2 cellular contexts compared by ENCODE assay signal in the genomic region with DNA sequence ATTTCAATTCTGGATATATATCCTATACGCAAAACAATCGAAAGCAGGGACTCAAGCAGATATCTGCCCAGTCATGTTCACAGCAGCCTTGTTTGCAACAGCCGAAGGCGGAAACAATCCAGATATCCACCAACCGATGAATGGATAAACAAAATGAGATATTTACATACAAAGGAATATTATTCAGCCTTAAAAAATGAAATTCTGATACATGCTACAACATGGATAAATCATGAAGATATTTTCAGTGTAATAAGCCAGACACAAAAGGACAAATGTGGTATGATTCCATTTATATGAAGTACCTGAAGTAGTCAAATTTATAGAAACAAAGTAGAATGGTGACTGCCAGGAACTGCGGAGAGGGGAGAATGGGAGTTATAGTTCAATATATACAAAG.
A peak's percentile ranks its signal among the peaks of the same experiment; 100 is the strongest.
TF ChIP-seq lines count a peak whose summit lies in the region.

No MANE protein-coding gene starts in this region.

TF ChIP-seq in A549, 52 proteins besides CTCF, POLR2A, EP300 and RAD21:
- TF ChIP-seq, protein P1, sequence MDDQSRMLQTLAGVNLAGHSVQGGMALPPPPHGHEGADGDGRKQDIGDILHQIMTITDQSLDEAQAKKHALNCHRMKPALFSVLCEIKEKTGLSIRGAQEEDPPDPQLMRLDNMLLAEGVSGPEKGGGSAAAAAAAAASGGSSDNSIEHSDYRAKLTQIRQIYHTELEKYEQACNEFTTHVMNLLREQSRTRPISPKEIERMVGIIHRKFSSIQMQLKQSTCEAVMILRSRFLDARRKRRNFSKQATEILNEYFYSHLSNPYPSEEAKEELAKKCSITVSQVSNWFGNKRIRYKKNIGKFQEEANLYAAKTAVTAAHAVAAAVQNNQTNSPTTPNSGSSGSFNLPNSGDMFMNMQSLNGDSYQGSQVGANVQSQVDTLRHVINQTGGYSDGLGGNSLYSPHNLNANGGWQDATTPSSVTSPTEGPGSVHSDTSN (IDR thresholded peaks at IDR 0.05): no peak
- TF ChIP-seq EHMT2 (IDR thresholded peaks at IDR 0.05; ENCODE audit: low read depth) (no peak), RFX5 (IDR thresholded peaks at IDR 0.05) (no peak), MAZ (IDR thresholded peaks at IDR 0.05; ENCODE audit: borderline replicate concordance, low read depth, low read length) (no peak), NPAS2 (CRISPR knock-in tag; IDR thresholded peaks at IDR 0.05; ENCODE audit: borderline replicate concordance) (no peak), NFE2L2 (conservative IDR thresholded peaks at IDR 0.05; ENCODE audit: low read length) (0 out of 2 replicates have a peak, but pooled peaks have one; percentile 14), ZC3H11A (IDR thresholded peaks at IDR 0.05) (no peak), CBX2 (IDR thresholded peaks at IDR 0.05; ENCODE audit: borderline replicate concordance, low read depth) (no peak), KDM5A (IDR thresholded peaks at IDR 0.05) (no peak), FOSL2 (IDR thresholded peaks at IDR 0.05) (no peak), FOSL2 (CRISPR knock-in tag; IDR thresholded peaks at IDR 0.05) (no peak), HDAC2 (IDR thresholded peaks at IDR 0.05) (peak; percentile 30; the same call in 1 of the 2 replicates), ESRRA (IDR thresholded peaks at IDR 0.05; ENCODE audit: borderline replicate concordance, low read length) (no peak), HEYL (CRISPR knock-in tag; IDR thresholded peaks at IDR 0.05) (no peak), TFCP2L1 (CRISPR knock-in tag; IDR thresholded peaks at IDR 0.05) (no peak)
- TF ChIP-seq, protein P2, sequence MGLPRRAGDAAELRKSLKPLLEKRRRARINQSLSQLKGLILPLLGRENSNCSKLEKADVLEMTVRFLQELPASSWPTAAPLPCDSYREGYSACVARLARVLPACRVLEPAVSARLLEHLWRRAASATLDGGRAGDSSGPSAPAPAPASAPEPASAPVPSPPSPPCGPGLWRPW (IDR thresholded peaks at IDR 0.05): no peak

TF ChIP-seq in GM12878, 131 proteins besides CTCF, POLR2A, EP300 and RAD21:
- TF ChIP-seq NR2C1 (IDR thresholded peaks at IDR 0.05) (no peak), DPF2 (IDR thresholded peaks at IDR 0.05) (no peak), STAT3 (IDR thresholded peaks at IDR 0.05; ENCODE audit: low read depth, low read length) (no peak)
